ENCODE assay signal across 9 cellular contexts in the genomic region with DNA sequence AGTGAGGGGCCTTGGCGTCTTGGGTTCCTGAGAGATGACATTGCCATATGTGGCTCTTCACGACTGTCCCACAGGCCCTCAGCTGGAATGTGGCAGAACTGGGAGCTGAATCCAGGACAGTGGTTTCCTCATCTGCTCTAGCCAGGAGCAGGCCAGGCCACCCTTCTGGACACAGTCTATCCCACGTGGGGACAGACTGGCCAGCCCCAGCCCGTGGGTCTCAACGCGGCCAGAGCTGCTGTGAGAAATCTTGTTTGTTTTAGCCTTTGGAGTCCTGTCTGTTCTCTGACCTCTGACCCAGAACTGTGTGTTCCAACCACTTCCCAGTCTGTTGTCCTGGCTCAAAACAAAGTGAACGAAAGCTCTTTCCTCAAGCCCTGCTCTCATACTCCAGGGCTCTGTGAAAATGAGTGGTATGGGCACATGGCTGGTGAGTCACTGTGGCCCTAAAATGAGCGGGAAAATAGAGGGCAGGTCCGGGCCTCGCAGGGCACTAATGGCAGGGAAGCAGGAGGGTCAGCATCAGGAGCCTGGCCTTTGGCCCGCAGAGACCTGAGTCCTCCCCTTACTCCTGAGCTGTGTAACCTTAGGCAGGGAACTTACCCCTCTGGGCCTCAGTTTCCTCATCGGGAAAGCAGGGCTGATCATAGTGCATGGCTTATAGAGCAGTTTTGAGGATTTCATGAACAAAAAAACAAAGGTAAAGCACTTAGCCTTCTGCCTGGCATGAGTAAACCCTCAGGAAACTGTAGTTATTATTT. TPM values are rescaled to one million over a fixed set of nuclear protein-coding genes. Genes with fewer than 3 reads are reported as not detected.
DNase-seq lines count a peak whose midpoint lies in the region; ATAC-seq and TF ChIP-seq lines count a peak whose summit lies in the region.
"Had no signal": no experiment of that assay in that cellular context is flagged by ENCODE, and none has a peak within 500 bp of the region (broad histone marks: within the 10 kb centered on the region; RNA-seq: fewer than 3 reads in every experiment).

No MANE protein-coding gene starts in this region.

- intact Hi-C loops in left colon (cut with DNase I, micrococcal nuclease): loop anchor here (5.0 to 10.0 kb wide), 2 partner anchors 480 to 747 kb away; no protein-coding TSS in a partner anchor

- no peak overlapping the region for H3K4me2 ChIP-seq in skeletal muscle satellite cell (ENCODE audit: low read length)

- DNase-seq in HEK293T (ENCODE audit: extremely low spot score) (no peak), choroid plexus epithelial cell (ENCODE audit: low read depth) (peak; percentile 98), left colon (peak in 1 of 2 donors; percentile 55), NCI-H1105 (lab: John Stamatoyannopoulos, UW) (no peak), NCI-H510A treated with DMSO at 0.1 percent for 48 hours (lab: John Stamatoyannopoulos, UW) (no peak), GM19238 (ENCODE audit: insufficient read length, low spot score) (no peak)
- DNase-seq: activated CD4-positive, alpha-beta T cell treated with anti-CD3 and anti-CD28 coated beads, Interleukin-2, amount 10 ng/mL, durations not matched to agents 7 days and 5 days had no signal

- CTCF ChIA-PET in HEK293T (lab: Yijun Ruan, JAX): interaction anchor here (0.5 to 0.8 kb wide), 3 partner anchors 11 to 478 kb away, joined by 3 to 4 read pairs (median 3); no protein-coding TSS in a partner anchor

- no peaks in the 10 kb centered on the region for H3K36me3 ChIP-seq in skeletal muscle satellite cell (ENCODE audit: insufficient read depth, low read length)

- TF ChIP-seq CTCF in choroid plexus epithelial cell (conservative IDR thresholded peaks at IDR 0.05; ENCODE audit: low read depth, low read length): no peak

- H3K9ac ChIP-seq in skeletal muscle satellite cell (ENCODE audit: low read depth, low read length): peak overlapping the region; percentile 88

- H3K4me3 ChIP-seq in choroid plexus epithelial cell (ENCODE audit: low read depth, low read length) (no peak overlapping the region), skeletal muscle satellite cell (ENCODE audit: low read length) (no peak overlapping the region)

- peaks cover 51% of the 10 kb centered on the region for H3K4me1 ChIP-seq in skeletal muscle satellite cell (ENCODE audit: control insufficient read depth, insufficient read depth, low read length)

- POLR2A ChIA-PET in HEK293T (lab: Yijun Ruan, JAX): no interaction called here

- no peaks in the 10 kb centered on the region for H3K9me3 ChIP-seq in skeletal muscle satellite cell (replicated peaks; ENCODE audit: low read length)

- ATAC-seq in left colon (peak; percentile 19), GM21737 (IDR thresholded peaks at IDR 0.05; ENCODE audit: unreplicated experiment) (no peak)

- no peaks in the 10 kb centered on the region for H3K27me3 ChIP-seq in skeletal muscle satellite cell (ENCODE audit: control insufficient read depth, insufficient read depth, low read length)

TF ChIP-seq in HEK293T, 16 proteins besides CTCF, POLR2A, EP300 and RAD21:
- TF ChIP-seq L3MBTL2 (conservative IDR thresholded peaks at IDR 0.05): peak; percentile 23; the same call in 1 of the 2 replicates
- no peak for TF ChIP-seq TARDBP (IDR thresholded peaks at IDR 0.05)

RNA-seq across cellular contexts. Expression of a gene that starts 34.8 kb away (rescaled TPM):
- total RNA-seq in left colon: 10 to 100 TPM; 82.4 to 91.9 TPM
- total RNA-seq in skeletal muscle satellite cell (2012; rRNA removed): 119 and 152 TPM in 2 replicates
